14 cellular contexts compared by ENCODE assay signal in the genomic region with DNA sequence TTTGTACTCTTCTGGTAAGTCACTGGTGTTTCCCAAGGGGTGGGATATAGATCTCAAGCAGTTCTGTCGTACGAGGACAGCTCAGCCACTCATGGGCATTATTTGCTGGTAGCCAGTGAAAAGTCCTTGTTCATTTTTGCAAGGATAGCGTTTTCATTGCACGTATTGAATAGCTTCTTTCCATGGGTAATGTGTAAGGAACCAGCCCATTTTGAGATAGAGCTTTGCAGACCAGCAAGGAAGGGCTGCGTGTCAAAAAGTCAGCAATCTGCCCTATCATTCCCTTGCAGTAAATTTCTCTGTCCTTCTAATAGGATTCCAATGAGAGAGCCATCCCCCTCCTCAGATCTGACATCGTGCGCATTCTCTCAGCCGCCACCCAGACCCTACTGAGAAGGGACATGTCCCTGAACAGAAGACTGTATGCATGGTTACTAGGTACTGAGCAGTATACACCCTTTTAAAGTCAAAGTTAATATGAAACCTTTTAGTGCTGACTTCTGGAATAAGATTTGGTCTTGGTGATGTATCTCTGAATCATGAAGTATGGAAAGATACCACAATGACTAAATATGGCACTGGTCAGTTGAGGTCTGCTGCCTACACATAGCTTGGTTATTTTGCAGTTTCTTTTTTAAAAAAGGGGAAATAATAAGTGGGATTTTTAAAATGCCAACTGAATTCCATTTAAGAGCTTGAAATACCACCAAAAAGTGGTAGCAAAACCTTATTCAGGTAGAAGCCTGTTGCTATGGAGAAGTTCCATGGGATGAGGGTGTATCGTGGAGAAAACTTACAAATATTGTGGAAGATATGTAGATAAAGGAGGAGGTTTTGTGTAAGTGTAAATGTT. TPM values are rescaled to one million over a fixed set of nuclear protein-coding genes. Genes with fewer than 3 reads are reported as not detected.
DNase-seq lines count a peak whose midpoint lies in the region; ATAC-seq and TF ChIP-seq lines count a peak whose summit lies in the region.
"Had no signal": no experiment of that assay in that cellular context is flagged by ENCODE, and none has a peak within 500 bp of the region (broad histone marks: within the 10 kb centered on the region; RNA-seq: fewer than 3 reads in every experiment).

No MANE protein-coding gene starts in this region.

- H3K4me1 Mint-ChIP-seq in chondrocyte (ENCODE audit: low read depth) (peaks cover 52% of the 10 kb centered on the region), osteocyte (ENCODE audit: unreplicated experiment) (peaks cover 42% of the 10 kb centered on the region), Calu3 (ENCODE audit: low read depth, unreplicated experiment) (peaks cover 30% of the 10 kb centered on the region)
- H3K4me1 Mint-ChIP-seq in CD4-positive, alpha-beta memory T cell: peaks cover 3 to 8% (median 4%) of the 10 kb centered on the region in 4 donors

- TF ChIP-seq CTCF in NB4 (IDR thresholded peaks at IDR 0.05; ENCODE audit: low read depth, low read length): no peak
- TF ChIP-seq CTCF in chondrocyte (IDR thresholded peaks at IDR 0.05): no peak
- no peak for TF ChIP-seq CTCF in osteocyte (IDR thresholded peaks at IDR 0.05)
- TF ChIP-seq CTCF in Calu3 (IDR thresholded peaks at IDR 0.05; ENCODE audit: unreplicated experiment): no peak

- H3K9me3 ChIP-seq in CD4-positive, alpha-beta memory T cell (ENCODE audit: control insufficient read depth in 1 of 2, low read length in 2 of 2): no peaks in the 10 kb centered on the region

- no TSS peak for BruUV-seq in Calu3 (replicated peaks; lab: Mats Ljungman, UMichigan)

- H3K27me3 Mint-ChIP-seq in chondrocyte (ENCODE audit: low read depth): no peaks in the 10 kb centered on the region
- H3K27me3 Mint-ChIP-seq in osteocyte (ENCODE audit: unreplicated experiment): no peaks in the 10 kb centered on the region
- no peaks in the 10 kb centered on the region for H3K27me3 Mint-ChIP-seq in CD4-positive, alpha-beta memory T cell
- no peaks in the 10 kb centered on the region for H3K27me3 Mint-ChIP-seq in Calu3 (ENCODE audit: unreplicated experiment)

- intact Hi-C loops in CD4-positive, alpha-beta memory T cell (cut with micrococcal nuclease): no loop called here
- intact Hi-C loops in Calu3 (cut with micrococcal nuclease; ENCODE audit: unreplicated experiment): no loop called here

- peaks cover 13% of the 10 kb centered on the region for H3K36me3 ChIP-seq in CD4-positive, alpha-beta memory T cell (ENCODE audit: insufficient read depth, low read length)
- H3K36me3 ChIP-seq: neural progenitor cell had no signal

- DNase-seq in EH (ENCODE audit: low read depth): peak; percentile 93
- peak; percentile 25 for DNase-seq in NB4 (ENCODE audit: low read depth)
- DNase-seq in chondrocyte (ENCODE audit: low spot score): peak; percentile 14
- no peak for DNase-seq in osteocyte (ENCODE audit: extremely low spot score, unreplicated experiment)
- no peak for DNase-seq in CD4-positive, alpha-beta memory T cell
- DNase-seq in activated CD4-positive, alpha-beta T cell treated with anti-CD3 and anti-CD28 coated beads for 48 hours: no peak
- DNase-seq in Calu3: no peak
- DNase-seq: activated naive CD4-positive, alpha-beta T cell treated with anti-CD3 and anti-CD28 coated beads, Interleukin-2, amount 50 U/mL, for 16 hours; NCI-H446; stimulated activated CD4-positive, alpha-beta T cell treated with anti-CD3 and anti-CD28 coated beads, Interleukin-2, amount 100 ng/mL, for 24 hours; substantia nigra had no signal

- TF ChIP-seq POLR2A in NB4 (IDR thresholded peaks at IDR 0.05; ENCODE audit: extremely low read depth, insufficient read length) (no peak), GM18505 (IDR thresholded peaks at IDR 0.05; ENCODE audit: borderline replicate concordance, extremely low read depth, insufficient read depth, insufficient read length) (no peak)

- POLR2A ChIA-PET in CD4-positive, alpha-beta memory T cell (lab: Charles Lee; ENCODE audit: partially characterized antibody): interaction anchor here (1.5 to 2.1 kb wide), 2 partner anchors 10 to 108 kb away, joined by 5 to 10 read pairs; partner anchors contain the start of gene MORC3

- no peak overlapping the region for H3K27ac ChIP-seq in CD4-positive, alpha-beta memory T cell (ENCODE audit: low read depth, low read length)
- H3K27ac ChIP-seq: neural progenitor cell had no signal

- H3K4me3 Mint-ChIP-seq in chondrocyte (ENCODE audit: unreplicated experiment) (peak overlapping the region; percentile 0), osteocyte (ENCODE audit: unreplicated experiment) (no peak overlapping the region), Calu3 (ENCODE audit: low read depth, unreplicated experiment) (no peak overlapping the region)
- no peak overlapping the region for H3K4me3 Mint-ChIP-seq in CD4-positive, alpha-beta memory T cell
- H3K4me3 Mint-ChIP-seq: neural progenitor cell had no signal

- no peaks in the 10 kb centered on the region for H3K4me1 ChIP-seq in CD4-positive, alpha-beta memory T cell (ENCODE audit: insufficient read depth, low read length)

- H3K36me3 Mint-ChIP-seq in chondrocyte (ENCODE audit: low read depth) (peaks cover 6% of the 10 kb centered on the region), osteocyte (ENCODE audit: unreplicated experiment) (peaks cover 6% of the 10 kb centered on the region), Calu3 (ENCODE audit: insufficient read depth, unreplicated experiment) (peaks cover 11% of the 10 kb centered on the region)
- peaks cover 31 to 33% of the 10 kb centered on the region in 2 donors for H3K36me3 Mint-ChIP-seq in CD4-positive, alpha-beta memory T cell

- H3K27ac Mint-ChIP-seq in chondrocyte (ENCODE audit: unreplicated experiment): peak overlapping the region; percentile 75
- peak overlapping the region; percentile 59 for H3K27ac Mint-ChIP-seq in osteocyte (ENCODE audit: unreplicated experiment)
- peak overlapping the region in 2 of 7 donors; percentile 18 to 25 for H3K27ac Mint-ChIP-seq in CD4-positive, alpha-beta memory T cell
- no peak overlapping the region for H3K27ac Mint-ChIP-seq in Calu3 (ENCODE audit: unreplicated experiment)
- H3K27ac Mint-ChIP-seq: neural progenitor cell had no signal

- H3K27me3 ChIP-seq in CD4-positive, alpha-beta memory T cell (ENCODE audit: insufficient read depth, low read length): no peaks in the 10 kb centered on the region
- H3K27me3 ChIP-seq: neural progenitor cell had no signal

- CTCF ChIA-PET in CD4-positive, alpha-beta memory T cell (lab: Charles Lee; ENCODE audit: partially characterized antibody): interaction anchor here (1.0 to 6.0 kb wide), 5 partner anchors 11 to 120 kb away, joined by 3 to 77 read pairs (median 3); partner anchors contain the start of gene CBR3
- CTCF ChIA-PET in Calu3 (lab: Charles Lee): interaction anchor here (0.6 kb wide), 1 partner anchor 1701 kb away, joined by 7 read pairs; no protein-coding TSS in a partner anchor

- H3K9me3 Mint-ChIP-seq in chondrocyte (ENCODE audit: low read depth): no peaks in the 10 kb centered on the region
- no peaks in the 10 kb centered on the region for H3K9me3 Mint-ChIP-seq in osteocyte (ENCODE audit: unreplicated experiment)
- H3K9me3 Mint-ChIP-seq in CD4-positive, alpha-beta memory T cell: no peaks in the 10 kb centered on the region
- no peaks in the 10 kb centered on the region for H3K9me3 Mint-ChIP-seq in Calu3 (ENCODE audit: low read depth, unreplicated experiment)
- H3K9me3 Mint-ChIP-seq: neural progenitor cell had no signal

- no peak overlapping the region for H3K4me3 ChIP-seq in NB4 (ENCODE audit: low read depth, low read length)
- no peak overlapping the region for H3K4me3 ChIP-seq in CD4-positive, alpha-beta memory T cell (ENCODE audit: low read length in 2 of 2)
- H3K4me3 ChIP-seq: neural progenitor cell had no signal

- no peak for ATAC-seq in GM18505 (IDR thresholded peaks at IDR 0.05; ENCODE audit: unreplicated experiment)
- ATAC-seq: Right ventricle myocardium inferior had no signal

RNA-seq across cellular contexts. Expression of gene DOP1B, which starts 55.3 kb away (rescaled TPM):
- total RNA-seq in chondrocyte (17.1 to 23.1 TPM (median 17.8 TPM) in 3 replicates), osteocyte (14.3 and 16.5 TPM in 2 replicates), Calu3 (2022) (7.1 and 10.3 TPM in 2 replicates)
- 10 to 100 TPM; 24.0 to 27.3 TPM for total RNA-seq in CD4-positive, alpha-beta memory T cell
- 10 to 100 TPM in 1 of 2 donors, 1 to 10 TPM in 1; 3.2 to 13.7 TPM for polyA plus RNA-seq in CD4-positive, alpha-beta memory T cell

Comparison
In these comparisons a context has a peak if more than half of its experiments do, and no peak if none do; other contexts are left out.
1. DNase-seq: peak in EH (single experiment), NB4 (single experiment) and chondrocyte (single experiment); none in osteocyte (single experiment), CD4-positive, alpha-beta memory T cell (0 of 5), activated CD4-positive, alpha-beta T cell treated with anti-CD3 and anti-CD28 coated beads for 48 hours (single experiment) and Calu3 (single experiment).